ENCODE assay signal across 8 cellular contexts in genomic region chr22:50469377-50470305, GRCh38.
DNase-seq lines count a peak whose midpoint lies in the region; ATAC-seq lines count a peak whose summit lies in the region.

No MANE protein-coding gene starts in this region.

- peak overlapping the region; percentile 55 for H3K9ac ChIP-seq in rectal smooth muscle tissue (ENCODE audit: low read length)

- H3K36me3 ChIP-seq in rectal smooth muscle tissue (ENCODE audit: control insufficient read depth, insufficient read depth, low read length): peaks cover 31% of the 10 kb centered on the region

- no peaks in the 10 kb centered on the region for H3K27me3 Mint-ChIP-seq in central memory CD8-positive, alpha-beta T cell

- peak; percentile 67 for ATAC-seq in GM18498 (IDR thresholded peaks at IDR 0.05; ENCODE audit: unreplicated experiment)
- ATAC-seq in HG02623 (IDR thresholded peaks at IDR 0.05; ENCODE audit: unreplicated experiment): peak; percentile 41
- peak; percentile 89 for ATAC-seq in central memory CD8-positive, alpha-beta T cell (replicated peaks; ENCODE audit: extremely low read depth, poor library complexity, severe bottlenecking)

- H3K27me3 ChIP-seq in rectal smooth muscle tissue (ENCODE audit: control insufficient read depth, insufficient read depth, low read length): no peaks in the 10 kb centered on the region

- DNase-seq in NCI-H1694 treated with DMSO at 0.1 percent for 48 hours (lab: John Stamatoyannopoulos, UW) (peak; percentile 74), DMS114 treated with DMSO at 0.1 percent for 48 hours (lab: John Stamatoyannopoulos, UW; ENCODE audit: unreplicated experiment) (no peak), NCI-H1105 (lab: John Stamatoyannopoulos, UW) (no peak)
- DNase-seq in activated CD4-positive, alpha-beta T cell treated with anti-CD3 and anti-CD28 coated beads for 24 hours (ENCODE audit: low read depth in 2 of 2): peak; percentile 86 to 91
- DNase-seq in central memory CD8-positive, alpha-beta T cell (ENCODE audit: low spot score in 2 of 2): peak; percentile 92 to 98

- peaks cover 70% of the 10 kb centered on the region for H3K4me1 Mint-ChIP-seq in central memory CD8-positive, alpha-beta T cell

- peak overlapping the region; percentile 92 for H3K27ac Mint-ChIP-seq in central memory CD8-positive, alpha-beta T cell (ENCODE audit: low read depth)

- peaks cover 14% of the 10 kb centered on the region for H3K4me1 ChIP-seq in rectal smooth muscle tissue (ENCODE audit: control insufficient read depth, insufficient read depth, low read length)

- peaks cover 32% of the 10 kb centered on the region for H3K36me3 Mint-ChIP-seq in central memory CD8-positive, alpha-beta T cell (ENCODE audit: insufficient read depth)

- H3K9me3 Mint-ChIP-seq in central memory CD8-positive, alpha-beta T cell: no peaks in the 10 kb centered on the region

- no peak overlapping the region for H3K27ac ChIP-seq in rectal smooth muscle tissue (ENCODE audit: low read depth, low read length)

- peak overlapping the region; percentile 72 for H3K4me3 Mint-ChIP-seq in central memory CD8-positive, alpha-beta T cell

- peak overlapping the region; percentile 46 for H3K4me3 ChIP-seq in rectal smooth muscle tissue (ENCODE audit: low read length)

Comparison
In these comparisons a context has a peak if more than half of its experiments do, and no peak if none do; other contexts are left out.
1. DNase-seq: peak in NCI-H1694 treated with DMSO at 0.1 percent for 48 hours (single experiment), activated CD4-positive, alpha-beta T cell treated with anti-CD3 and anti-CD28 coated beads for 24 hours (2 of 2) and central memory CD8-positive, alpha-beta T cell (2 of 2); none in DMS114 treated with DMSO at 0.1 percent for 48 hours (single experiment) and NCI-H1105 (single experiment).
2. Peak in every context shown above with its lines, with median percentiles within 50 percentile points of each other: ATAC-seq.